Comparison of ENCODE assay signal across 20 cellular contexts in the genomic region with DNA sequence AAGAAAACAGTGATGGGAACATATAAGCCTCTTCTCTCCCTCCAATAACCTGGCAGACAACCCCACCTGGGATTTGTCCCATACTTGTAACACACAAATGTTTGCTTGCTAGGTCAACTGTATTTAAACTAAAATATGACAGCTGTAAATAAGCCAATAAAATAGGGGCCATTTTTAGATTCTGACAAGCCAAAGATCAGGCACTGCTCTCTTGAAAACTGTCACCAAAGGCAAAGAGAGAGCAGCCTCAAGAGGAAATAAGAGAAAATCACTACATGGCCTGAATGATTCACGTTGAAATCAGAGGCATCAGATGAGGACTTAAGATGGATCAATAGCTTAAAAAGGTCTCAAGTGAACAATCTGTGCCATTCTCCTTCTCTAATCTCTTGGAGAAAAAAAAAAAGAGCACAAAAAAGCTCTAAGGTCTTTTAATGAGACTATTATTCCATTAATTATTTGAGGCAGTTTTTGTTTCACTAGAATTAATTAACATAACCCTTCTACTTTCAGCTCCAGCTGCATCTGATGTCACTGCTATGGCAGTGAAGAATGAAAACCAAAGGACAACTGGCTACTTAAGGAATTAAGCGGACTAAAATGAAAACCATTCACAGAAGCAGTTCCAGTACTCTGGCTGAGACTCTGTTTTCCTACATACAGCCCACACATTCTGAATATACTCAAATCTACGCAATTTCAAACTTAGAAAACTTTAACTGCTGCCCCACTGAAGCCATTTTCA. TPM values are rescaled to one million over a fixed set of nuclear protein-coding genes. Genes with fewer than 3 reads are reported as not detected.
DNase-seq lines count a peak whose midpoint lies in the region; ATAC-seq and TF ChIP-seq lines count a peak whose summit lies in the region.
"Had no signal": no experiment of that assay in that cellular context is flagged by ENCODE, and none has a peak within 500 bp of the region (broad histone marks: within the 10 kb centered on the region; RNA-seq: fewer than 3 reads in every experiment).

No MANE protein-coding gene starts in this region.

- no peak overlapping the region for H3K4me3 ChIP-seq in CD4-positive, alpha-beta memory T cell (ENCODE audit: low read length in 2 of 2)
- H3K4me3 ChIP-seq in OCI-LY7 (ENCODE audit: low read depth, low read length, poor library complexity, severe bottlenecking) (no peak overlapping the region), psoas muscle (no peak overlapping the region)
- H3K4me3 ChIP-seq: lower lobe of right lung, thyroid gland, vagina had no signal

- H3K9me3 Mint-ChIP-seq in CD4-positive, alpha-beta memory T cell: no peaks in the 10 kb centered on the region
- H3K9me3 Mint-ChIP-seq: activated naive CD4-positive, alpha-beta T cell treated with anti-CD3 and anti-CD28 coated beads, Interleukin-2, amount 10 ng/mL, durations not matched to agents 7 days and 5 days; dendritic cell treated with granulocyte-macrophage colony-stimulating factor and Interleukin-4, amounts not matched to agents 40 ng/mL and 50 ng/mL, for 4 days; stimulated activated naive CD8-positive, alpha-beta T cell treated with anti-CD3 and anti-CD28 coated beads, Interleukin-15, Interleukin-2, amounts not matched to agents 100 ng/mL and 50 ng/mL, for 24 hours had no signal

- no peaks in the 10 kb centered on the region for H3K36me3 ChIP-seq in CD4-positive, alpha-beta memory T cell (ENCODE audit: insufficient read depth, low read length)
- H3K36me3 ChIP-seq in OCI-LY7 (ENCODE audit: insufficient read depth, low read length) (no peaks in the 10 kb centered on the region), psoas muscle (ENCODE audit: insufficient read depth in 1 of 2, low read depth in 1 of 2) (no peaks in the 10 kb centered on the region)
- H3K36me3 ChIP-seq: lower lobe of right lung, thyroid gland, vagina had no signal

- no peaks in the 10 kb centered on the region; the same call in 1 of the 2 replicates for H3K9me2 ChIP-seq in OCI-LY7 (ENCODE audit: insufficient read depth, low read length)

- no peak overlapping the region for H3K27ac ChIP-seq in CD4-positive, alpha-beta memory T cell (ENCODE audit: low read depth, low read length)
- H3K27ac ChIP-seq in OCI-LY7 (ENCODE audit: low read depth, low read length, poor library complexity, severe bottlenecking) (no peak overlapping the region), psoas muscle (peak overlapping the region; percentile 56)
- H3K27ac ChIP-seq: lower lobe of right lung, thyroid gland, vagina had no signal

- H3K36me3 Mint-ChIP-seq in CD4-positive, alpha-beta memory T cell: no peaks in the 10 kb centered on the region
- H3K36me3 Mint-ChIP-seq: activated CD8-positive, alpha-beta memory T cell treated with anti-CD3 and anti-CD28 coated beads, Interleukin-2, amount 10 ng/mL, durations not matched to agents 7 days and 5 days; activated naive CD4-positive, alpha-beta T cell treated with anti-CD3 and anti-CD28 coated beads, Interleukin-2, amount 10 ng/mL, durations not matched to agents 7 days and 5 days had no signal

- no peaks in the 10 kb centered on the region for H3K27me3 ChIP-seq in CD4-positive, alpha-beta memory T cell (ENCODE audit: insufficient read depth, low read length)
- no peaks in the 10 kb centered on the region for H3K27me3 ChIP-seq in psoas muscle (ENCODE audit: insufficient read depth in 3 of 3, low read length in 2 of 3)
- H3K27me3 ChIP-seq: thyroid gland, vagina had no signal

- peaks cover 19% of the 10 kb centered on the region for H3K4me1 ChIP-seq in CD4-positive, alpha-beta memory T cell (ENCODE audit: insufficient read depth, low read length)
- H3K4me1 ChIP-seq in OCI-LY7 (ENCODE audit: insufficient read depth, low read length, poor library complexity, severe bottlenecking) (peaks cover 58% of the 10 kb centered on the region), psoas muscle (peaks cover 42% of the 10 kb centered on the region)
- H3K4me1 ChIP-seq: lower lobe of right lung had no signal

- H3K4me1 Mint-ChIP-seq in CD4-positive, alpha-beta memory T cell: peaks cover 38 to 55% (median 47%) of the 10 kb centered on the region in 4 donors

- ATAC-seq in psoas muscle (peak; percentile 29 to 76 (median 52)), HG02759 (IDR thresholded peaks at IDR 0.05; ENCODE audit: unreplicated experiment) (no peak)
- ATAC-seq: activated CD8-positive, alpha-beta memory T cell treated with anti-CD3 and anti-CD28 coated beads, Interleukin-2, amount 10 ng/mL, durations not matched to agents 7 days and 5 days; lower lobe of right lung had no signal

- H2AFZ ChIP-seq in OCI-LY7 (ENCODE audit: low read length): no peak overlapping the region

- CTCF ChIA-PET in CD4-positive, alpha-beta memory T cell (lab: Charles Lee; ENCODE audit: partially characterized antibody): interaction anchor here (1.0 kb wide), 3 partner anchors 18 to 253 kb away, joined by 3 to 4 read pairs (median 3); no protein-coding TSS in a partner anchor
- CTCF ChIA-PET in OCI-LY7 (lab: Charles Lee; ENCODE audit: unreplicated experiment): no interaction called here

- H3K27me3 Mint-ChIP-seq in CD4-positive, alpha-beta memory T cell: no peaks in the 10 kb centered on the region
- H3K27me3 Mint-ChIP-seq: activated CD8-positive, alpha-beta memory T cell treated with anti-CD3 and anti-CD28 coated beads, Interleukin-2, amount 10 ng/mL, durations not matched to agents 7 days and 5 days; activated naive CD4-positive, alpha-beta T cell treated with anti-CD3 and anti-CD28 coated beads, Interleukin-2, amount 10 ng/mL, durations not matched to agents 7 days and 5 days; B cell; dendritic cell treated with granulocyte-macrophage colony-stimulating factor and Interleukin-4, amounts not matched to agents 40 ng/mL and 50 ng/mL, for 4 days; progenitor cell of endocrine pancreas; stimulated activated naive CD8-positive, alpha-beta T cell treated with anti-CD3 and anti-CD28 coated beads, Interleukin-15, Interleukin-2, amounts not matched to agents 100 ng/mL and 50 ng/mL, for 24 hours had no signal

- WGBS in psoas muscle, 3 donors: 54 to 70% (median 56%) methylated on average over 3 of the region's 3 CpGs

- peak overlapping the region in 4 of 7 donors; percentile 22 to 51 (median 40) for H3K27ac Mint-ChIP-seq in CD4-positive, alpha-beta memory T cell
- H3K27ac Mint-ChIP-seq: activated CD8-positive, alpha-beta memory T cell treated with anti-CD3 and anti-CD28 coated beads, Interleukin-2, amount 10 ng/mL, durations not matched to agents 7 days and 5 days; activated naive CD4-positive, alpha-beta T cell treated with anti-CD3 and anti-CD28 coated beads, Interleukin-2, amount 10 ng/mL, durations not matched to agents 7 days and 5 days; B cell; dendritic cell treated with granulocyte-macrophage colony-stimulating factor and Interleukin-4, amounts not matched to agents 40 ng/mL and 50 ng/mL, for 4 days; progenitor cell of endocrine pancreas; stimulated activated naive CD8-positive, alpha-beta T cell treated with anti-CD3 and anti-CD28 coated beads, Interleukin-15, Interleukin-2, amounts not matched to agents 100 ng/mL and 50 ng/mL, for 24 hours had no signal

- DNase-seq in CD4-positive, alpha-beta memory T cell: no peak
- no peak for DNase-seq in OCI-LY7 (ENCODE audit: low spot score)
- DNase-seq in globus pallidus (ENCODE audit: low spot score): peak; percentile 73
- DNase-seq in psoas muscle: no peak
- DNase-seq in head of caudate nucleus: no peak
- DNase-seq in effector CD4-positive, alpha-beta T cell: no peak
- no peak for DNase-seq in kidney glomerular epithelial cell (lab: John Stamatoyannopoulos, UW)
- DNase-seq: activated CD4-positive, alpha-beta T cell treated with anti-CD3 and anti-CD28 coated beads, Interleukin-2, amount 50 U/mL, for 1 hour; activated CD8-positive, alpha-beta memory T cell treated with anti-CD3 and anti-CD28 coated beads, Interleukin-2, amount 10 ng/mL, durations not matched to agents 7 days and 5 days; activated naive CD4-positive, alpha-beta T cell treated with anti-CD3 and anti-CD28 coated beads, Interleukin-2, amount 10 ng/mL, durations not matched to agents 7 days and 5 days; lower lobe of right lung; NCI-H1092 treated with DMSO at 0.1 percent for 48 hours; NCI-H187; thyroid gland had no signal

- POLR2A ChIA-PET in CD4-positive, alpha-beta memory T cell (lab: Charles Lee; ENCODE audit: partially characterized antibody): interaction anchor here (0.6 kb wide), 1 partner anchor 10 kb away, joined by 3 read pairs; no protein-coding TSS in a partner anchor
- POLR2A ChIA-PET in OCI-LY7 (lab: Charles Lee): interaction anchor here (0.6 to 1.0 kb wide), 2 partner anchors 13 to 152 kb away, joined by 3 to 9 read pairs; no protein-coding TSS in a partner anchor

- H3K4me2 ChIP-seq in OCI-LY7 (ENCODE audit: low read length): 0 out of 2 replicates have a peak overlapping the region, but pooled peaks have one; percentile 4

- peak overlapping the region in 1 of 8 donors; percentile 19 for H3K4me3 Mint-ChIP-seq in CD4-positive, alpha-beta memory T cell
- H3K4me3 Mint-ChIP-seq: activated CD8-positive, alpha-beta memory T cell treated with anti-CD3 and anti-CD28 coated beads, Interleukin-2, amount 10 ng/mL, durations not matched to agents 7 days and 5 days; activated naive CD4-positive, alpha-beta T cell treated with anti-CD3 and anti-CD28 coated beads, Interleukin-2, amount 10 ng/mL, durations not matched to agents 7 days and 5 days; B cell; dendritic cell treated with granulocyte-macrophage colony-stimulating factor and Interleukin-4, amounts not matched to agents 40 ng/mL and 50 ng/mL, for 4 days; stimulated activated naive CD8-positive, alpha-beta T cell treated with anti-CD3 and anti-CD28 coated beads, Interleukin-15, Interleukin-2, amounts not matched to agents 100 ng/mL and 50 ng/mL, for 24 hours had no signal

- TF ChIP-seq CTCF in OCI-LY7 (conservative IDR thresholded peaks at IDR 0.05; ENCODE audit: low read length): no peak
- no peak for TF ChIP-seq CTCF in psoas muscle (IDR thresholded peaks at IDR 0.05)

- peaks cover 81% of the 10 kb centered on the region for H3K79me2 ChIP-seq in OCI-LY7 (ENCODE audit: insufficient read depth, low read depth, low read length)

- H4K20me1 ChIP-seq in OCI-LY7 (ENCODE audit: insufficient read depth, low read length): 0 out of 2 replicates have a peak, but pooled peaks cover 10% of the 10 kb centered on the region

- BruUV-seq in OCI-LY7 (replicated peaks; lab: Mats Ljungman, UMichigan): no TSS peak

- H3K9me3 ChIP-seq in CD4-positive, alpha-beta memory T cell (ENCODE audit: control insufficient read depth in 1 of 2, low read length in 2 of 2): no peaks in the 10 kb centered on the region
- H3K9me3 ChIP-seq in OCI-LY7 (ENCODE audit: low read length) (no peaks in the 10 kb centered on the region), psoas muscle (no peaks in the 10 kb centered on the region)
- H3K9me3 ChIP-seq: lower lobe of right lung, thyroid gland, vagina had no signal

- intact Hi-C loops in CD4-positive, alpha-beta memory T cell (cut with micrococcal nuclease): loop anchor here (2.0 kb wide), 1 partner anchor 19 kb away; a partner anchor contains a TSS
- intact Hi-C loops in OCI-LY7 (cut with micrococcal nuclease; ENCODE audit: unreplicated experiment): no loop called here
- intact Hi-C loops in psoas muscle (cut with DNase I): no loop called here
- intact Hi-C loops in head of caudate nucleus (cut with DNase I): no loop called here

RNA-seq across cellular contexts. Expression of a gene that starts 19.0 kb away (rescaled TPM):
- total RNA-seq in CD4-positive, alpha-beta memory T cell: 10 to 100 TPM; 36.6 to 43.9 TPM
- polyA plus RNA-seq in CD4-positive, alpha-beta memory T cell: 10 to 100 TPM in 1 of 2 donors, 1 to 10 TPM in 1; 3.6 to 14.5 TPM
- total RNA-seq in OCI-LY7 (2014; rRNA removed; shearing (Covaris generic)): 29.0 and 31.8 TPM in 2 replicates
- total RNA-seq in OCI-LY7 (2022) (41.9 and 42.0 TPM in 2 replicates), psoas muscle (1 to 10 TPM; 5.0 to 9.9 (median 7.8) TPM)
- 1 to 10 TPM; 3.6 to 7.7 (median 4.4) TPM for polyA plus RNA-seq in psoas muscle

RNA-seq across cellular contexts. Expression of a gene that starts 59.2 kb away (rescaled TPM):
- total RNA-seq in CD4-positive, alpha-beta memory T cell: 100 to 1,000 TPM; 105 to 130 TPM
- 10 to 100 TPM; 51.3 to 65.9 TPM for polyA plus RNA-seq in CD4-positive, alpha-beta memory T cell
- total RNA-seq in OCI-LY7 (2014; rRNA removed; shearing (Covaris generic)): 48.0 and 68.3 TPM in 2 replicates
- 92.9 and 101 TPM in 2 replicates for total RNA-seq in OCI-LY7 (2022)
- 100 to 1,000 TPM; 161 to 372 (median 274) TPM for total RNA-seq in psoas muscle
- polyA plus RNA-seq in psoas muscle: 100 to 1,000 TPM; 134 to 374 (median 256) TPM
